Comparison of ENCODE assay signal across 8 cellular contexts in the genomic region with DNA sequence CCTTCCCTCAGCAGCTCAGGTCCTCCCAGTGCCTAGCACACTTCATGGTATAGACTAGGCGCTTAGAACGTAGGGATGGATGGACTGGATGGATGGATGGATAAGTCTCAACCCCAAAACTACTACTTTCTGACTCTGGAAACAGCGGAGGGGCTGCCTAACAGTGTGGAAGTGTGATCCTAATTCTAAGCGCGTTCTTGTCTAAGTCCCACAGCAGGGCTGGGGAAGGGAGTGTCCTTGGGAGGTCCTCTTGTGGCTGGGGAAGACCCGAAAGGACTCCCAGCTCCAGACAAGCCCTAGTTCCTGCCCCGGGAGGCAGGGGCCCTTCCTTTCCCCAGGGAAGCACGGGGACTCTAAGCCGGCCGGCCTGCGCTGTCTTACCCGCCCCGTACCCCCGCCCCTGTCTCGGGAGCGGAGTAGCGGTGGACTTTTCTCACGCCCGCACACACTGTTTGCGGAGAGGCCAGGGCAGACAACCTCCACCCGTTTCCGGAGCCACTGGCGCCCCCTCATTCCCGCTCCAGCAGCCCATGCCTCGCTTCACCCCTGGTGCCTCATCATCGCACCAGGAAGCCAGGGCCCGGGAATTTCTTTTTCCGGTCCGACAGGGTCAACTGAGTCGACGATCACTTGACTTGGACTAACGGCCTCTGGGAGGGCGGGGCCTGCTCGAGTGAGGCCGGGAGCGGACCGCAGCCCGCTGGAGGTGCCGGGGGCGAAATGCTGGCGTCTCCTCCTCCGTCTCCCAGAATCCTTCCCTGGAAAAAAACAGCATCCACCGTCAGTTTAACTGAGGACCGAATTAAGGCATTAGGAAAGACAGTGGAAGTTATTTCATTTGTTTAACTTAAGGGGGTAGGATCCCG.
DNase-seq lines count a peak whose midpoint lies in the region; ATAC-seq and TF ChIP-seq lines count a peak whose summit lies in the region.

No MANE protein-coding gene starts in this region.

- WGBS in heart left ventricle, 4 donors, result 9 to 15% (median 11%) methylated on average over 18 to 45 of the region's 45 CpGs
- 9% methylated on average over 45 of the region's 45 CpGs for WGBS in urinary bladder

- DNase-seq in COLO668 (lab: John Stamatoyannopoulos, UW; ENCODE audit: unreplicated experiment) (peak; percentile 76), H4 (ENCODE audit: low spot score) (peak; percentile 24), OCI-LY7 (ENCODE audit: low spot score) (peak; percentile 56), amniotic stem cell (lab: John Stamatoyannopoulos, UW) (peak; percentile 67), heart left ventricle (peak; percentile 88 to 94 (median 91)), osteocyte (ENCODE audit: extremely low spot score, unreplicated experiment) (peak; percentile 90), NCI-H1048 (lab: John Stamatoyannopoulos, UW) (no peak)

- H3K4me1 ChIP-seq in OCI-LY7 (ENCODE audit: insufficient read depth, low read length, poor library complexity, severe bottlenecking), result no peaks in the 10 kb centered on the region
- H3K4me1 ChIP-seq in heart left ventricle, result peaks cover 0 to 11% (median 2%) of the 10 kb centered on the region in 12 donors
- H3K4me1 ChIP-seq in urinary bladder (ENCODE audit: insufficient read depth), result no peaks in the 10 kb centered on the region

- H3K9me3 ChIP-seq in OCI-LY7 (ENCODE audit: low read length) (no peaks in the 10 kb centered on the region), heart left ventricle (no peaks in the 10 kb centered on the region)

- H3K27ac Mint-ChIP-seq in osteocyte (ENCODE audit: unreplicated experiment), result peak overlapping the region; percentile 93

- H2AFZ ChIP-seq in OCI-LY7 (ENCODE audit: low read length), result peak overlapping the region; percentile 46; the same call in 1 of the 2 replicates

- H3K27me3 Mint-ChIP-seq in osteocyte (ENCODE audit: unreplicated experiment), result no peaks in the 10 kb centered on the region

- no TSS peak for BruUV-seq in OCI-LY7 (replicated peaks; lab: Mats Ljungman, UMichigan)

- H3K4me1 Mint-ChIP-seq in osteocyte (ENCODE audit: unreplicated experiment), result peaks cover 14% of the 10 kb centered on the region

- no peaks in the 10 kb centered on the region for H3K9me2 ChIP-seq in OCI-LY7 (ENCODE audit: insufficient read depth, low read length)

- peak; percentile 86 to 96 (median 92) for ATAC-seq in heart left ventricle

- no peaks in the 10 kb centered on the region for H3K27me3 ChIP-seq in heart left ventricle

- peak overlapping the region; percentile 26; the same call in 1 of the 2 replicates for H3K4me2 ChIP-seq in OCI-LY7 (ENCODE audit: low read length)

- peak overlapping the region; percentile 74 for H3K4me3 Mint-ChIP-seq in osteocyte (ENCODE audit: unreplicated experiment)

- no peaks in the 10 kb centered on the region for H3K36me3 Mint-ChIP-seq in osteocyte (ENCODE audit: unreplicated experiment)

- no peak for TF ChIP-seq POLR2A in heart left ventricle (IDR thresholded peaks at IDR 0.05)

- no peaks in the 10 kb centered on the region for H4K20me1 ChIP-seq in OCI-LY7 (ENCODE audit: insufficient read depth, low read length)

- CTCF ChIA-PET in OCI-LY7 (lab: Charles Lee; ENCODE audit: unreplicated experiment), result no interaction called here

- no peak overlapping the region for H3K27ac ChIP-seq in OCI-LY7 (ENCODE audit: low read depth, low read length, poor library complexity, severe bottlenecking)
- peak overlapping the region; percentile 22 to 92 (median 82) for H3K27ac ChIP-seq in heart left ventricle
- H3K27ac ChIP-seq in urinary bladder (ENCODE audit: low read depth), result no peak overlapping the region

- intact Hi-C loops in OCI-LY7 (cut with micrococcal nuclease; ENCODE audit: unreplicated experiment), result no loop called here
- intact Hi-C loops in heart left ventricle (cut with DNase I), result loop anchor here in 1 of 10 donors (10.0 kb wide), 1 partner anchor 801 kb away; no protein-coding TSS in a partner anchor

- no peaks in the 10 kb centered on the region for H3K36me3 ChIP-seq in OCI-LY7 (ENCODE audit: insufficient read depth, low read length)
- H3K36me3 ChIP-seq in heart left ventricle, result no peaks in the 10 kb centered on the region
- no peaks in the 10 kb centered on the region for H3K36me3 ChIP-seq in urinary bladder (ENCODE audit: insufficient read depth)

- H3K9me3 Mint-ChIP-seq in osteocyte (ENCODE audit: unreplicated experiment), result no peaks in the 10 kb centered on the region

- POLR2A ChIA-PET in OCI-LY7 (lab: Charles Lee), result no interaction called here

- H3K4me3 ChIP-seq in OCI-LY7 (ENCODE audit: low read depth, low read length, poor library complexity, severe bottlenecking), result peak overlapping the region; percentile 35
- peak overlapping the region; percentile 38 to 84 (median 60) for H3K4me3 ChIP-seq in heart left ventricle
- H3K4me3 ChIP-seq in urinary bladder (ENCODE audit: low read depth, low read length), result peak overlapping the region; percentile 38

- H3K79me2 ChIP-seq in OCI-LY7 (ENCODE audit: insufficient read depth, low read depth, low read length), result no peaks in the 10 kb centered on the region

- 0 out of 2 replicates have a peak, but pooled peaks have one; percentile 12 for TF ChIP-seq CTCF in OCI-LY7 (conservative IDR thresholded peaks at IDR 0.05; ENCODE audit: low read length)
- TF ChIP-seq CTCF in heart left ventricle (IDR thresholded peaks at IDR 0.05), result no peak
- TF ChIP-seq CTCF in osteocyte (IDR thresholded peaks at IDR 0.05), result no peak

Comparison
In these comparisons a context has a peak if more than half of its experiments do, and no peak if none do; other contexts are left out.
1. H3K27ac ChIP-seq: peak in heart left ventricle (12 of 12); none in OCI-LY7 (single experiment) and urinary bladder (single experiment).
2. Peak in every context shown above with its lines, with median percentiles within 50 percentile points of each other: H3K4me3 ChIP-seq.